8 cellular contexts compared by ENCODE assay signal in the genomic region with DNA sequence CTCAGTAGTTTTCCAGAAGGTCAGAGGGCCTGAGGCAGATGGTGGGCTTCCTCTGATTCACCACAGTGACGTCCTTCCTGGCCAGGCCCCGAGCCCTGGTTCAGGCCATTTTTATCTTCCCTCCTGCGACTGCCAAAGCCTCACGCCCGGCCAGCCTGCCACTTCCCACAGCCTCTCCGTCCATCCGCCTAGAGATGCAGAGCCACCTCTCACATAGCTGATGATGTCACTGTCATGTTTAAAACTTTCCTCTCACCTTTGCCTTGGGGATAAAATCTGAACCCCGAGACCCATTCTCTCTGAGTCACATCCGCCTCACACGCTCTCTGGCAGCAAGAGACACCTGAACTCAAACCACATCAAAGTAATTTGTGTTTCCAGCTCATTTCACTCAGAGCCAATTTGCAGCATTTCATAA.
DNase-seq lines count a peak whose midpoint lies in the region; ATAC-seq, FAIRE-seq and TF ChIP-seq lines count a peak whose summit lies in the region.

No MANE protein-coding gene starts in this region.

- H3K27me3 Mint-ChIP-seq in T-cell (no peaks in the 10 kb centered on the region), astrocyte (ENCODE audit: low read depth, unreplicated experiment) (no peaks in the 10 kb centered on the region)

- H3F3A ChIP-seq in DOHH2 (ENCODE audit: control insufficient read depth, insufficient read depth) (no peaks in the 10 kb centered on the region), GM23248 (ENCODE audit: insufficient read depth) (no peaks in the 10 kb centered on the region)

- H3K4me2 ChIP-seq in DOHH2 (ENCODE audit: low read length) (peak overlapping the region; percentile 7), astrocyte (ENCODE audit: low read length) (peak overlapping the region; percentile 53), GM23248 (ENCODE audit: unreplicated experiment) (no peak overlapping the region)

- ATAC-seq in T-cell (replicated peaks in 1 of 4): peak; percentile 96 to 99 (median 98)

- H4K20me1 ChIP-seq in DOHH2 (ENCODE audit: control insufficient read depth, insufficient read depth, low read depth, low read length) (no peaks in the 10 kb centered on the region), astrocyte (ENCODE audit: insufficient read depth, low read length) (no peaks in the 10 kb centered on the region), GM23248 (ENCODE audit: insufficient read depth) (no peaks in the 10 kb centered on the region)

- 71 to 75% methylated on average over 10 of the region's 10 CpGs for WGBS in GM23248 (ENCODE audit: low coverage in 1 of 2, low lambda C conversion rate in 2 of 2, missing lambda C conversion rate in 2 of 2), 2 experiments

- FAIRE-seq in astrocyte (lab: Jason Lieb, UNC): no peak

- H3K27me3 ChIP-seq in DOHH2 (ENCODE audit: control insufficient read depth, low read length) (peaks cover 3% of the 10 kb centered on the region; the same call in 1 of the 2 replicates), astrocyte (ENCODE audit: insufficient read depth, low read length) (no peaks in the 10 kb centered on the region), GM23248 (replicated peaks; ENCODE audit: insufficient read depth) (no peaks in the 10 kb centered on the region)

- POLR2A ChIA-PET in HEK293 (lab: Yijun Ruan, JAX): no interaction called here
- POLR2A ChIA-PET in T-cell (lab: Charles Lee): no interaction called here

- H2AFZ ChIP-seq in astrocyte (ENCODE audit: low read depth, low read length) (peak overlapping the region; percentile 35), GM23248 (no peak overlapping the region)

- H3K36me3 Mint-ChIP-seq in T-cell (no peaks in the 10 kb centered on the region), astrocyte (ENCODE audit: low read depth, unreplicated experiment) (no peaks in the 10 kb centered on the region)

- H3K4me3 ChIP-seq in DOHH2 (ENCODE audit: low read length) (no peak overlapping the region), HEK293 (ENCODE audit: low read depth, low read length) (no peak overlapping the region), astrocyte (ENCODE audit: insufficient read depth, low read depth, low read length) (no peak overlapping the region), GM23248 (no peak overlapping the region)

- CTCF ChIA-PET in HEK293 (lab: Yijun Ruan, JAX) (interaction anchor here (0.6 to 1.0 kb wide), 4 partner anchors 11 to 1047 kb away, joined by 3 to 5 read pairs (median 4); no protein-coding TSS in a partner anchor), T-cell (lab: Charles Lee) (interaction anchor here in 1 of 2 donors (0.7 to 1.3 kb wide), 7 partner anchors 9 to 1686 kb away, joined by 3 to 7 read pairs (median 3); no protein-coding TSS in a partner anchor)

- H3K9ac ChIP-seq in astrocyte (ENCODE audit: low read length) (no peak overlapping the region), GM23248 (no peak overlapping the region)

- H3K4me1 ChIP-seq in DOHH2 (ENCODE audit: control insufficient read depth, low read length) (peaks cover 21% of the 10 kb centered on the region), HEK293 (ENCODE audit: control insufficient read depth, insufficient read depth, low read length) (no peaks in the 10 kb centered on the region), astrocyte (ENCODE audit: insufficient read depth, low read length) (peaks cover 8% of the 10 kb centered on the region), GM23248 (ENCODE audit: insufficient read depth) (no peaks in the 10 kb centered on the region)

- no peaks in the 10 kb centered on the region for H3K9me2 ChIP-seq in DOHH2 (replicated peaks; ENCODE audit: control insufficient read depth, low read length)
- H3K9me2 ChIP-seq in GM23248 (ENCODE audit: insufficient read depth): no peaks in the 10 kb centered on the region

- TF ChIP-seq CTCF in DOHH2 (IDR thresholded peaks at IDR 0.05; ENCODE audit: low read depth, low read length, poor library complexity, severe bottlenecking) (no peak), HEK293 (tag by site-specific recombination; IDR thresholded peaks at IDR 0.05) (no peak), astrocyte (IDR thresholded peaks at IDR 0.05; ENCODE audit: insufficient read depth, low read depth, low read length) (no peak)

- DNase-seq in T-cell: peak; percentile 42 to 80 (median 64)
- peak; percentile 68 for DNase-seq in astrocyte (ENCODE audit: low read depth)
- DNase-seq in stimulated activated CD4-positive, alpha-beta T cell treated with anti-CD3 and anti-CD28 coated beads, Interleukin-2, amount 100 ng/mL, for 48 hours: peak; percentile 34 to 54
- DNase-seq in NOMO-1 (lab: John Stamatoyannopoulos, UW; ENCODE audit: unreplicated experiment in 2 of 2): no peak
- no peak for DNase-seq in GM23248
- no peak for DNase-seq in DMS79 (lab: John Stamatoyannopoulos, UW)

- in situ Hi-C loops in GM23248 (cut with MboI): loop anchor here (10.0 to 25.0 kb wide), 2 partner anchors 542 to 1049 kb away; no protein-coding TSS in a partner anchor

- H3K27ac ChIP-seq in DOHH2 (ENCODE audit: low read depth, low read length): no peak overlapping the region
- no peak overlapping the region for H3K27ac ChIP-seq in HEK293 (ENCODE audit: extremely low read depth, low read depth, low read length)
- no peak overlapping the region for H3K27ac ChIP-seq in astrocyte (ENCODE audit: low read depth, low read length)
- H3K27ac ChIP-seq in GM23248: no peak overlapping the region

- H3K9me3 ChIP-seq in DOHH2 (ENCODE audit: control insufficient read depth, insufficient read depth, low read length): no peaks in the 10 kb centered on the region
- no peaks in the 10 kb centered on the region for H3K9me3 ChIP-seq in HEK293 (ENCODE audit: control insufficient read depth, insufficient read depth, low read depth, low read length)
- no peaks in the 10 kb centered on the region for H3K9me3 ChIP-seq in astrocyte (ENCODE audit: insufficient read depth, low read depth, low read length)
- no peaks in the 10 kb centered on the region for H3K9me3 ChIP-seq in GM23248 (ENCODE audit: low read depth)

- H3K27ac Mint-ChIP-seq in T-cell (peak overlapping the region; percentile 71 to 88), astrocyte (ENCODE audit: unreplicated experiment) (no peak overlapping the region)

- no peaks in the 10 kb centered on the region for H3K79me2 ChIP-seq in DOHH2 (ENCODE audit: control insufficient read depth, low read length)
- H3K79me2 ChIP-seq in astrocyte (ENCODE audit: insufficient read depth, low read length): no peaks in the 10 kb centered on the region
- H3K79me2 ChIP-seq in GM23248 (ENCODE audit: insufficient read depth): no peaks in the 10 kb centered on the region

- H3K4me1 Mint-ChIP-seq in T-cell: peaks cover 24 to 33% (median 31%) of the 10 kb centered on the region in 3 donors
- peaks cover 4% of the 10 kb centered on the region for H3K4me1 Mint-ChIP-seq in astrocyte (ENCODE audit: low read depth, unreplicated experiment)

- H3K9me3 Mint-ChIP-seq in T-cell (no peaks in the 10 kb centered on the region), astrocyte (ENCODE audit: unreplicated experiment) (no peaks in the 10 kb centered on the region)

- H3K4me3 Mint-ChIP-seq in T-cell: peak overlapping the region in 2 of 3 donors; percentile 22 to 37
- H3K4me3 Mint-ChIP-seq in astrocyte (ENCODE audit: unreplicated experiment): no peak overlapping the region

- H3K36me3 ChIP-seq in DOHH2 (ENCODE audit: control insufficient read depth, low read length) (no peaks in the 10 kb centered on the region), HEK293 (ENCODE audit: control insufficient read depth in 2 of 2, insufficient read depth in 1 of 2, low read length in 2 of 2) (no peaks in the 10 kb centered on the region), astrocyte (ENCODE audit: insufficient read depth, low read length) (no peaks in the 10 kb centered on the region), GM23248 (ENCODE audit: low read depth) (no peaks in the 10 kb centered on the region)

TF ChIP-seq in HEK293, 187 proteins besides CTCF, POLR2A, EP300 and RAD21:
- TF ChIP-seq ZNF473 (tag by site-specific recombination; IDR thresholded peaks at IDR 0.05) (no peak), SP7 (tag by site-specific recombination; IDR thresholded peaks at IDR 0.05) (0 out of 2 replicates have a peak, but pooled peaks have one; percentile 11)

Comparison
In these comparisons a context has a peak if more than half of its experiments do, and no peak if none do; other contexts are left out.
1. DNase-seq: peak in T-cell (34 of 34), astrocyte (single experiment) and stimulated activated CD4-positive, alpha-beta T cell treated with anti-CD3 and anti-CD28 coated beads, Interleukin-2, amount 100 ng/mL, for 48 hours (2 of 2); none in NOMO-1 (0 of 2), GM23248 (single experiment) and DMS79 (single experiment).